ENCODE assay signal across 9 cellular contexts in genomic region chr4:76570141-76570989, GRCh38.
A peak's percentile ranks its signal among the peaks of the same experiment; 100 is the strongest.
DNase-seq lines count a peak whose midpoint lies in the region; ATAC-seq and TF ChIP-seq lines count a peak whose summit lies in the region.
"Had no signal": no experiment of that assay in that cellular context is flagged by ENCODE, and none has a peak within 500 bp of the region (broad histone marks: within the 10 kb centered on the region; RNA-seq: fewer than 3 reads in every experiment).

No MANE protein-coding gene starts in this region.

- peak; percentile 69 for ATAC-seq in upper lobe of right lung
- ATAC-seq in activated CD8-positive, alpha-beta T cell treated with anti-CD3 and anti-CD28 coated beads, Interleukin-2, amount 10 ng/mL, durations not matched to agents 7 days and 5 days = no peak
- ATAC-seq: K562 had no signal

- POLR2A ChIA-PET in activated CD8-positive, alpha-beta T cell treated with anti-CD3 and anti-CD28 coated beads, Interleukin-2, amount 10 ng/mL, durations not matched to agents 7 days and 5 days (lab: Charles Lee) = no interaction called here

- no peaks in the 10 kb centered on the region for H3K36me3 Mint-ChIP-seq in activated CD8-positive, alpha-beta T cell treated with anti-CD3 and anti-CD28 coated beads, Interleukin-2, amount 10 ng/mL, durations not matched to agents 7 days and 5 days (ENCODE audit: low read depth)

- no peaks in the 10 kb centered on the region for H3K4me1 ChIP-seq in upper lobe of right lung

- intact Hi-C loops in upper lobe of right lung (cut with DNase I) = no loop called here

- H3K27ac ChIP-seq in upper lobe of right lung = no peak overlapping the region

- no peak overlapping the region for H3K4me3 Mint-ChIP-seq in activated CD8-positive, alpha-beta T cell treated with anti-CD3 and anti-CD28 coated beads, Interleukin-2, amount 10 ng/mL, durations not matched to agents 7 days and 5 days

- no peaks in the 10 kb centered on the region for H3K9me3 ChIP-seq in upper lobe of right lung

- H3K27me3 ChIP-seq in kidney epithelial cell (ENCODE audit: control insufficient read depth, insufficient read depth, low read length) (no peaks in the 10 kb centered on the region), upper lobe of right lung (no peaks in the 10 kb centered on the region)

- H3K27me3 Mint-ChIP-seq in activated CD8-positive, alpha-beta T cell treated with anti-CD3 and anti-CD28 coated beads, Interleukin-2, amount 10 ng/mL, durations not matched to agents 7 days and 5 days (ENCODE audit: low read depth) = peaks cover 14% of the 10 kb centered on the region

- no peaks in the 10 kb centered on the region for H3K4me1 Mint-ChIP-seq in activated CD8-positive, alpha-beta T cell treated with anti-CD3 and anti-CD28 coated beads, Interleukin-2, amount 10 ng/mL, durations not matched to agents 7 days and 5 days (ENCODE audit: low read depth)

- TF ChIP-seq CTCF in kidney epithelial cell (IDR thresholded peaks at IDR 0.05; ENCODE audit: insufficient read depth, low read length, poor library complexity, severe bottlenecking) (no peak), upper lobe of right lung (IDR thresholded peaks at IDR 0.05) (no peak)

- H3K36me3 ChIP-seq in kidney epithelial cell (ENCODE audit: control insufficient read depth, insufficient read depth, low read length) = no peaks in the 10 kb centered on the region
- no peaks in the 10 kb centered on the region for H3K36me3 ChIP-seq in upper lobe of right lung

- DNase-seq in SIG-M5 treated with dmso at 0.1 percent for 504 hours (lab: John Stamatoyannopoulos, UW; ENCODE audit: unreplicated experiment) (peak; percentile 60), SIG-M5 (lab: John Stamatoyannopoulos, UW) (no peak), T1000 (lab: John Stamatoyannopoulos, UW) (peak; percentile 10), kidney epithelial cell (ENCODE audit: low read depth) (peak; percentile 63), upper lobe of right lung (no peak), amygdala (lab: John Stamatoyannopoulos, UW) (no peak), MV-4-11 (lab: John Stamatoyannopoulos, UW) (no peak)
- no peak for DNase-seq in activated CD8-positive, alpha-beta T cell treated with anti-CD3 and anti-CD28 coated beads, Interleukin-2, amount 10 ng/mL, durations not matched to agents 7 days and 5 days

- no peak overlapping the region for H3K27ac Mint-ChIP-seq in activated CD8-positive, alpha-beta T cell treated with anti-CD3 and anti-CD28 coated beads, Interleukin-2, amount 10 ng/mL, durations not matched to agents 7 days and 5 days

- CTCF ChIA-PET in activated CD8-positive, alpha-beta T cell treated with anti-CD3 and anti-CD28 coated beads, Interleukin-2, amount 10 ng/mL, durations not matched to agents 7 days and 5 days (lab: Charles Lee) = no interaction called here

- H3K9me3 Mint-ChIP-seq in activated CD8-positive, alpha-beta T cell treated with anti-CD3 and anti-CD28 coated beads, Interleukin-2, amount 10 ng/mL, durations not matched to agents 7 days and 5 days (ENCODE audit: insufficient read depth) = no peaks in the 10 kb centered on the region

- no peak overlapping the region for H3K4me3 ChIP-seq in kidney epithelial cell (ENCODE audit: low read depth, low read length)
- H3K4me3 ChIP-seq in upper lobe of right lung = no peak overlapping the region
- H3K4me3 ChIP-seq: K562 had no signal

Comparison
In these comparisons a context has a peak if more than half of its experiments do, and no peak if none do; other contexts are left out.
1. DNase-seq: peak in SIG-M5 treated with dmso at 0.1 percent for 504 hours (single experiment), T1000 (single experiment) and kidney epithelial cell (single experiment); none in SIG-M5 (single experiment), upper lobe of right lung (single experiment), activated CD8-positive, alpha-beta T cell treated with anti-CD3 and anti-CD28 coated beads, Interleukin-2, amount 10 ng/mL, durations not matched to agents 7 days and 5 days (single experiment), amygdala (0 of 56) and MV-4-11 (single experiment).